Comparison of ENCODE assay signal across 1 cellular context in genomic region chr22:19292262-19293230, GRCh38.
TF ChIP-seq lines count a peak whose summit lies in the region.

No MANE protein-coding gene starts in this region.

TF ChIP-seq in K562, 482 proteins besides CTCF, POLR2A, EP300 and RAD21 (continued from another document and continues in another):
- TF ChIP-seq E4F1 (CRISPR knock-in tag; IDR thresholded peaks at IDR 0.05; ENCODE audit: borderline replicate concordance) (no peak), ZFP1 (CRISPR knock-in tag; IDR thresholded peaks at IDR 0.05) (no peak), DPF2 (IDR thresholded peaks at IDR 0.05) (peak; percentile 53; the same call in 1 of the 2 replicates), ZNF79 (CRISPR knock-in tag; IDR thresholded peaks at IDR 0.05; ENCODE audit: low read depth) (no peak), IRF2 (CRISPR knock-in tag; IDR thresholded peaks at IDR 0.05) (no peak), ADNP (tag; IDR thresholded peaks at IDR 0.05) (no peak), CCNT2 (IDR thresholded peaks at IDR 0.05; ENCODE audit: borderline replicate concordance, extremely low read depth, insufficient read length, low read depth, low read length) (no peak), RCOR1 (IDR thresholded peaks at IDR 0.05; ENCODE audit: borderline replicate concordance in 1 of 2, low read depth in 2 of 2, low read length in 2 of 2) (no peak), ZBTB8A (IDR thresholded peaks at IDR 0.05; ENCODE audit: partially characterized antibody) (no peak), EGR1 (conservative IDR thresholded peaks at IDR 0.05) (no peak), ZNF239 (CRISPR knock-in tag; IDR thresholded peaks at IDR 0.05) (no peak), ZNF766 (CRISPR knock-in tag; conservative IDR thresholded peaks at IDR 0.05) (no peak), RUNX1 (IDR thresholded peaks at IDR 0.05; ENCODE audit: low read depth) (0 out of 2 replicates have a peak, but pooled peaks have one; percentile 50), PRDM10 (IDR thresholded peaks at IDR 0.05; ENCODE audit: partially characterized antibody) (no peak), ZNF445 (CRISPR knock-in tag; IDR thresholded peaks at IDR 0.05; ENCODE audit: low read depth) (no peak), EWSR1 (IDR thresholded peaks at IDR 0.05; ENCODE audit: borderline replicate concordance, low read depth, partially characterized antibody) (no peak), TAF9B (IDR thresholded peaks at IDR 0.05; ENCODE audit: partially characterized antibody) (no peak), GATAD2B (IDR thresholded peaks at IDR 0.05; ENCODE audit: borderline replicate concordance) (no peak), SRSF1 (IDR thresholded peaks at IDR 0.05; ENCODE audit: low read depth, low read length) (no peak), ZNF507 (tag; conservative IDR thresholded peaks at IDR 0.05) (no peak), ELK3 (CRISPR knock-in tag; IDR thresholded peaks at IDR 0.05) (no peak), ZNF668 (CRISPR knock-in tag; IDR thresholded peaks at IDR 0.05) (0 out of 2 replicates have a peak, but pooled peaks have one; percentile 3), DLX4 (CRISPR knock-in tag; IDR thresholded peaks at IDR 0.05) (no peak), GABPB1 (CRISPR knock-in tag; IDR thresholded peaks at IDR 0.05) (no peak), MED1 (CRISPR knock-in tag; IDR thresholded peaks at IDR 0.05; ENCODE audit: borderline replicate concordance) (no peak), HDAC1 (IDR thresholded peaks at IDR 0.05) (no peak), GTF3C2 (IDR thresholded peaks at IDR 0.05; ENCODE audit: borderline replicate concordance, extremely low read depth, insufficient read length) (no peak), CBX1 (IDR thresholded peaks at IDR 0.05; ENCODE audit: low read depth) (no peak), BHLHE40 (IDR thresholded peaks at IDR 0.05; ENCODE audit: low read length) (no peak), ZFP36 (IDR thresholded peaks at IDR 0.05; ENCODE audit: low read depth, low read length, partially characterized antibody) (peak; percentile 14), BRCA1 (IDR thresholded peaks at IDR 0.05) (no peak), BRCA1 (CRISPR knock-in tag; IDR thresholded peaks at IDR 0.05) (no peak), FOXA3 (CRISPR knock-in tag; conservative IDR thresholded peaks at IDR 0.05 in 1 of 2, IDR thresholded peaks at IDR 0.05 in 1 of 2) (no peak), E2F8 (IDR thresholded peaks at IDR 0.05; ENCODE audit: low read depth, partially characterized antibody) (no peak), ZNF780A (CRISPR knock-in tag; IDR thresholded peaks at IDR 0.05) (no peak), ZNF717 (CRISPR knock-in tag; IDR thresholded peaks at IDR 0.05) (no peak), ARHGAP35 (IDR thresholded peaks at IDR 0.05; ENCODE audit: partially characterized antibody) (no peak), PTTG1 (tag; IDR thresholded peaks at IDR 0.05; ENCODE audit: low read depth) (no peak), DIDO1 (tag; IDR thresholded peaks at IDR 0.05; ENCODE audit: low read depth) (no peak; the same call in 1 of the 2 replicates), MEIS2 (IDR thresholded peaks at IDR 0.05; ENCODE audit: partially characterized antibody) (no peak), ZNF41 (CRISPR knock-in tag; conservative IDR thresholded peaks at IDR 0.05) (no peak), MTF1 (CRISPR knock-in tag; IDR thresholded peaks at IDR 0.05; ENCODE audit: borderline replicate concordance) (peak; percentile 64; the same call in 1 of the 2 replicates), NFIC (IDR thresholded peaks at IDR 0.05) (no peak), NEUROD1 (IDR thresholded peaks at IDR 0.05; ENCODE audit: borderline replicate concordance, low read depth, low read length, partially characterized antibody) (no peak), FOXA1 (IDR thresholded peaks at IDR 0.05; ENCODE audit: borderline replicate concordance) (no peak), TRIM24 (IDR thresholded peaks at IDR 0.05) (no peak), ZNF143 (CRISPR knock-in tag; IDR thresholded peaks at IDR 0.05) (no peak), NRF1 (conservative IDR thresholded peaks at IDR 0.05 in 1 of 2, IDR thresholded peaks at IDR 0.05 in 1 of 2) (peak; percentile 31 to 35; a peak in 2 of 4 replicates), ZC3H4 (CRISPR knock-in tag; IDR thresholded peaks at IDR 0.05; ENCODE audit: borderline replicate concordance) (no peak), ZNF12 (CRISPR knock-in tag; IDR thresholded peaks at IDR 0.05) (no peak), ZFP30 (CRISPR knock-in tag; IDR thresholded peaks at IDR 0.05; ENCODE audit: borderline replicate concordance) (no peak), STAT5A (IDR thresholded peaks at IDR 0.05; ENCODE audit: borderline replicate concordance, low read length) (no peak)
- TF ChIP-seq, protein P1, sequence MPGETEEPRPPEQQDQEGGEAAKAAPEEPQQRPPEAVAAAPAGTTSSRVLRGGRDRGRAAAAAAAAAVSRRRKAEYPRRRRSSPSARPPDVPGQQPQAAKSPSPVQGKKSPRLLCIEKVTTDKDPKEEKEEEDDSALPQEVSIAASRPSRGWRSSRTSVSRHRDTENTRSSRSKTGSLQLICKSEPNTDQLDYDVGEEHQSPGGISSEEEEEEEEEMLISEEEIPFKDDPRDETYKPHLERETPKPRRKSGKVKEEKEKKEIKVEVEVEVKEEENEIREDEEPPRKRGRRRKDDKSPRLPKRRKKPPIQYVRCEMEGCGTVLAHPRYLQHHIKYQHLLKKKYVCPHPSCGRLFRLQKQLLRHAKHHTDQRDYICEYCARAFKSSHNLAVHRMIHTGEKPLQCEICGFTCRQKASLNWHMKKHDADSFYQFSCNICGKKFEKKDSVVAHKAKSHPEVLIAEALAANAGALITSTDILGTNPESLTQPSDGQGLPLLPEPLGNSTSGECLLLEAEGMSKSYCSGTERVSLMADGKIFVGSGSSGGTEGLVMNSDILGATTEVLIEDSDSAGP (CRISPR knock-in tag; IDR thresholded peaks at IDR 0.05): no peak
- TF ChIP-seq, protein P2, sequence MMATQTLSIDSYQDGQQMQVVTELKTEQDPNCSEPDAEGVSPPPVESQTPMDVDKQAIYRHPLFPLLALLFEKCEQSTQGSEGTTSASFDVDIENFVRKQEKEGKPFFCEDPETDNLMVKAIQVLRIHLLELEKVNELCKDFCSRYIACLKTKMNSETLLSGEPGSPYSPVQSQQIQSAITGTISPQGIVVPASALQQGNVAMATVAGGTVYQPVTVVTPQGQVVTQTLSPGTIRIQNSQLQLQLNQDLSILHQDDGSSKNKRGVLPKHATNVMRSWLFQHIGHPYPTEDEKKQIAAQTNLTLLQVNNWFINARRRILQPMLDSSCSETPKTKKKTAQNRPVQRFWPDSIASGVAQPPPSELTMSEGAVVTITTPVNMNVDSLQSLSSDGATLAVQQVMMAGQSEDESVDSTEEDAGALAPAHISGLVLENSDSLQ (IDR thresholded peaks at IDR 0.05): no peak
- TF ChIP-seq, protein P3, sequence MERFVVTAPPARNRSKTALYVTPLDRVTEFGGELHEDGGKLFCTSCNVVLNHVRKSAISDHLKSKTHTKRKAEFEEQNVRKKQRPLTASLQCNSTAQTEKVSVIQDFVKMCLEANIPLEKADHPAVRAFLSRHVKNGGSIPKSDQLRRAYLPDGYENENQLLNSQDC (CRISPR knock-in tag; IDR thresholded peaks at IDR 0.05): no peak
- TF ChIP-seq, protein P4, sequence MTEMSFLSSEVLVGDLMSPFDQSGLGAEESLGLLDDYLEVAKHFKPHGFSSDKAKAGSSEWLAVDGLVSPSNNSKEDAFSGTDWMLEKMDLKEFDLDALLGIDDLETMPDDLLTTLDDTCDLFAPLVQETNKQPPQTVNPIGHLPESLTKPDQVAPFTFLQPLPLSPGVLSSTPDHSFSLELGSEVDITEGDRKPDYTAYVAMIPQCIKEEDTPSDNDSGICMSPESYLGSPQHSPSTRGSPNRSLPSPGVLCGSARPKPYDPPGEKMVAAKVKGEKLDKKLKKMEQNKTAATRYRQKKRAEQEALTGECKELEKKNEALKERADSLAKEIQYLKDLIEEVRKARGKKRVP (CRISPR knock-in tag; IDR thresholded peaks at IDR 0.05): no peak
